In the genomic region with DNA sequence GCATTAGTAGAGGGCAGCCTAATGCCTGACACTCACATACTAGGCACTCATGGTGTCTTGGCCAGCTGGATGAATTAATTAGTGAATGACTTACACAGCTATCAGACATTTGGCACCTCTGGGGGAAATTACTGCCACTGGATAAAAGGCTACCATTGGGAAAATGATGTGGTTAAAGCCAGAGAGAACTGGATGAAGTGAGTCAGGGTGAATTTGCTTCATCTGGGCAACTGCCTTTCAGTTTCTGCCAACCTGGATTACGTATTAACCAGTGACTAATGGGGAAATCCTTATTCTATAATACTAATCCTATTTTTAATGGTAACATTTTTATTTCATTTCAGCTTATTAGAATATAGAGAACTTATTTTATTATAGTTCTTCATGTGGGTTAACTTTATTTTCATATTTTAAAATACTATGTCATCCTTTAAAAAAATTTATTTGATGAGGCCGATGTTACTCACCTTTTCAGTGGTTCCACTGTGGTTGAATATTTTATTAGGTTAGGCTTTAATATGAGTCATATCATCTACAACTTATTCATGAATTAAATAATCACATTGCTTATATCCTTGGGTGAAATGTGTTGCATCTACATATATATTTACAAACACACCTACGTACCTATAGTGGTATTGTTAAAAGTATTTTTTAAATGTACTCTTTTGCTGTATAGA, we compare ENCODE assay signal across 8 cellular contexts.
DNase-seq lines count a peak whose midpoint lies in the region; ATAC-seq and TF ChIP-seq lines count a peak whose summit lies in the region.

No MANE protein-coding gene starts in this region.

- WGBS in hepatocyte (ENCODE audit: low lambda C conversion rate, missing lambda C conversion rate), result 91% methylated on average over 3 of the region's 3 CpGs

- peak; percentile 64 for ATAC-seq in GM21619 (IDR thresholded peaks at IDR 0.05; ENCODE audit: unreplicated experiment)

- H3K4me2 ChIP-seq in hepatocyte, result no peak overlapping the region
- no peak overlapping the region for H3K4me2 ChIP-seq in MM.1S (ENCODE audit: low read depth, low read length)

- DNase-seq in AG09309 (ENCODE audit: low read depth), result peak; percentile 65
- peak; percentile 80 for DNase-seq in NCI-H69 (lab: John Stamatoyannopoulos, UW)
- peak; percentile 41 for DNase-seq in hepatocyte (ENCODE audit: low spot score)
- no peak for DNase-seq in MM.1S
- no peak for DNase-seq in NCI-H748 (lab: John Stamatoyannopoulos, UW; ENCODE audit: unreplicated experiment)
- DNase-seq in activated CD8-positive, alpha-beta memory T cell treated with anti-CD3 and anti-CD28 coated beads, Interleukin-2, amount 50 U/mL, for 4 hours, result no peak
- no peak for DNase-seq in NCI-H510A treated with DMSO at 0.1 percent for 48 hours (lab: John Stamatoyannopoulos, UW)

- H3K36me3 ChIP-seq in hepatocyte (replicated peaks; ENCODE audit: insufficient read depth, low read depth) (no peaks in the 10 kb centered on the region), MM.1S (replicated peaks; ENCODE audit: insufficient read depth, low read length) (no peaks in the 10 kb centered on the region)

- no peaks in the 10 kb centered on the region for H3F3A ChIP-seq in MM.1S (ENCODE audit: insufficient read depth, low read length)

- H3K4me3 ChIP-seq in AG09309 (ENCODE audit: control insufficient read depth, low read depth, low read length) (no peak overlapping the region), hepatocyte (no peak overlapping the region), MM.1S (ENCODE audit: low read length) (no peak overlapping the region)

- H3K27me3 ChIP-seq in hepatocyte, result no peaks in the 10 kb centered on the region
- H3K27me3 ChIP-seq in MM.1S (replicated peaks; ENCODE audit: insufficient read depth, low read length), result no peaks in the 10 kb centered on the region

- no peaks in the 10 kb centered on the region for H3K9me2 ChIP-seq in hepatocyte (replicated peaks; ENCODE audit: insufficient read depth)
- no peaks in the 10 kb centered on the region for H3K9me2 ChIP-seq in MM.1S (replicated peaks; ENCODE audit: insufficient read depth, low read length)

- H3K27ac ChIP-seq in hepatocyte (peak overlapping the region; percentile 33), MM.1S (ENCODE audit: low read length) (no peak overlapping the region)

- H3K9me3 ChIP-seq in hepatocyte (ENCODE audit: low read depth) (no peaks in the 10 kb centered on the region), MM.1S (replicated peaks; ENCODE audit: insufficient read depth, low read length) (no peaks in the 10 kb centered on the region)

- no peak overlapping the region for H2AFZ ChIP-seq in hepatocyte
- no peak overlapping the region for H2AFZ ChIP-seq in MM.1S (ENCODE audit: low read length)

- H4K20me1 ChIP-seq in hepatocyte (ENCODE audit: insufficient read depth, poor library complexity, severe bottlenecking) (no peaks in the 10 kb centered on the region), MM.1S (ENCODE audit: insufficient read depth, low read length) (no peaks in the 10 kb centered on the region)

- TF ChIP-seq CTCF in AG09309 (IDR thresholded peaks at IDR 0.05; ENCODE audit: control insufficient read depth, insufficient read depth, low read depth, low read length, missing control alignments) (no peak), hepatocyte (IDR thresholded peaks at IDR 0.05; ENCODE audit: poor library complexity) (no peak), MM.1S (IDR thresholded peaks at IDR 0.05; ENCODE audit: low read length) (no peak)

- H3K4me1 ChIP-seq in hepatocyte (ENCODE audit: insufficient read depth) (peaks cover 30% of the 10 kb centered on the region), MM.1S (ENCODE audit: low read length) (no peaks in the 10 kb centered on the region)

- no peak overlapping the region for H3K9ac ChIP-seq in MM.1S (ENCODE audit: low read length)

- H3K79me2 ChIP-seq in hepatocyte (no peaks in the 10 kb centered on the region), MM.1S (ENCODE audit: low read length) (no peaks in the 10 kb centered on the region)

Comparison
In these comparisons a context has a peak if more than half of its experiments do, and no peak if none do; other contexts are left out.
1. DNase-seq: peak in AG09309 (single experiment), NCI-H69 (single experiment) and hepatocyte (single experiment); none in MM.1S (single experiment), NCI-H748 (single experiment), activated CD8-positive, alpha-beta memory T cell treated with anti-CD3 and anti-CD28 coated beads, Interleukin-2, amount 50 U/mL, for 4 hours (single experiment) and NCI-H510A treated with DMSO at 0.1 percent for 48 hours (single experiment).